In the genomic region with DNA sequence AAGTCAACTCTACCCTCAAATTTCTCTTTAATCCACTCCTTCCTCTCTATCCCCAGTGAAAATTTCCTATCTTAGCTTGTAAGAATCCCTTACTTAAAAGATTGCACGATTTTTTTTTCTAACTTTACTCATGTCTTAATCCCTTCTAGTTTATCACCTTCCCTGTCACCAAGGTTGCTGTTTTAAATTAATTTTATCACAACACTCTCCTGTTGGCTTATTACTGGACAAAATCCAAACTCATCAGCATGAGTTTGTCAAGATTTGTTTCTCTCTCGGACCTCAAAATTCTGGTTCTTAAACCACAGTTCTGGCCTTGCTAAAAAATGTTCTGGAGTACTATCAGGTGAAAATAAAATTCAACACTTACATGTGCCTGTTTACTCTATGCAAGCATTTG, we compare ENCODE assay signal across 31 cellular contexts.
"Had no signal": no experiment of that assay in that cellular context is flagged by ENCODE, and none has a peak within 500 bp of the region (broad histone marks: within the 10 kb centered on the region; RNA-seq: fewer than 3 reads in every experiment).

No MANE protein-coding gene starts in this region.

- H3K4me1 ChIP-seq: adrenal gland, Peyer's patch had no signal

- H3K9me3 ChIP-seq: adrenal gland, Peyer's patch had no signal

- H3K36me3 Mint-ChIP-seq: brain had no signal

- H3K27ac ChIP-seq: adrenal gland, Peyer's patch, RWPE1, SK-N-MC had no signal

- H3K4me3 Mint-ChIP-seq: activated CD4-positive, alpha-beta T cell treated with anti-CD3 and anti-CD28 coated beads, Interleukin-2, amount 10 ng/mL, durations not matched to agents 24 days and 14 days; activated CD8-positive, alpha-beta T cell treated with anti-CD3 and anti-CD28 coated beads for 36 hours; activated T-cell treated with anti-CD3 and anti-CD28 coated beads, Interleukin-2, amount 50 U/mL, for 72 hours; activated T-helper 17 cell treated with anti-CD3 and anti-CD28 coated beads, Interleukin-2, amount 50 U/mL, for 72 hours; brain; central memory CD8-positive, alpha-beta T cell had no signal

- H3K27me3 ChIP-seq: adrenal gland, Peyer's patch had no signal

- H3K4me3 ChIP-seq: adrenal gland, Peyer's patch, SK-N-MC had no signal

- H3K36me3 ChIP-seq: adrenal gland, Peyer's patch had no signal

- DNase-seq: activated CD4-positive, alpha-beta T cell treated with anti-CD3 and anti-CD28 coated beads, Interleukin-2, amount 10 ng/mL, durations not matched to agents 24 days and 14 days; activated CD4-positive, alpha-beta T cell treated with anti-CD3 and anti-CD28 coated beads, Interleukin-2, amount 50 U/mL, for 4 hours; activated CD8-positive, alpha-beta T cell treated with anti-CD3 and anti-CD28 coated beads for 36 hours; activated effector memory CD4-positive, alpha-beta T cell treated with anti-CD3 and anti-CD28 coated beads, Interleukin-2, amount 50 U/mL, for 16 hours; activated naive CD4-positive, alpha-beta T cell; activated naive CD4-positive, alpha-beta T cell treated with anti-CD3 and anti-CD28 coated beads, Interleukin-2, amount 50 U/mL, for 16 hours; activated T-cell treated with anti-CD3 and anti-CD28 coated beads, Interleukin-2, amount 50 U/mL, for 1 hour; activated T-cell treated with anti-CD3 and anti-CD28 coated beads, Interleukin-2, amount 50 U/mL, for 72 hours; adrenal gland; anterior cingulate cortex; Kasumi-1; KG1; MM.1S; MV-4-11; NCI-H1092; NCI-H1436 treated with DMSO at 0.1 percent for 48 hours; NCI-H1694 treated with DMSO at 0.1 percent for 48 hours; NCI-H2029; NCI-H345; NCI-H510A; NCI-H526; NCI-H748 treated with DMSO at 0.1 percent for 48 hours; NK-92 treated with Interleukin-12 subunit alpha and Interleukin-12 subunit beta, amount 100 ng/mL, for 24 hours; PC-3; Peyer's patch; T1000 had no signal

- H3K4me1 Mint-ChIP-seq: activated CD4-positive, alpha-beta T cell treated with anti-CD3 and anti-CD28 coated beads, Interleukin-2, amount 10 ng/mL, durations not matched to agents 24 days and 14 days; activated T-helper 17 cell treated with anti-CD3 and anti-CD28 coated beads, Interleukin-2, amount 50 U/mL, for 72 hours; brain; central memory CD8-positive, alpha-beta T cell had no signal

- H3K27me3 Mint-ChIP-seq: activated CD4-positive, alpha-beta T cell treated with anti-CD3 and anti-CD28 coated beads, Interleukin-2, amount 10 ng/mL, durations not matched to agents 24 days and 14 days; activated CD8-positive, alpha-beta T cell treated with anti-CD3 and anti-CD28 coated beads for 36 hours; activated T-helper 17 cell treated with anti-CD3 and anti-CD28 coated beads, Interleukin-2, amount 50 U/mL, for 72 hours; brain; central memory CD8-positive, alpha-beta T cell had no signal

- ATAC-seq: activated CD8-positive, alpha-beta T cell treated with anti-CD3 and anti-CD28 coated beads for 36 hours; activated T-cell treated with anti-CD3 and anti-CD28 coated beads, Interleukin-2, amount 50 U/mL, for 72 hours; activated T-helper 17 cell treated with anti-CD3 and anti-CD28 coated beads, Interleukin-2, amount 50 U/mL, for 72 hours had no signal

- H3K9me3 Mint-ChIP-seq: activated CD4-positive, alpha-beta T cell treated with anti-CD3 and anti-CD28 coated beads, Interleukin-2, amount 10 ng/mL, durations not matched to agents 24 days and 14 days; activated T-helper 17 cell treated with anti-CD3 and anti-CD28 coated beads, Interleukin-2, amount 50 U/mL, for 72 hours; brain had no signal

- H3K27ac Mint-ChIP-seq: activated CD4-positive, alpha-beta T cell treated with anti-CD3 and anti-CD28 coated beads, Interleukin-2, amount 10 ng/mL, durations not matched to agents 24 days and 14 days; activated CD8-positive, alpha-beta T cell treated with anti-CD3 and anti-CD28 coated beads for 36 hours; activated T-cell treated with anti-CD3 and anti-CD28 coated beads, Interleukin-2, amount 50 U/mL, for 72 hours; activated T-helper 17 cell treated with anti-CD3 and anti-CD28 coated beads, Interleukin-2, amount 50 U/mL, for 72 hours; brain had no signal
